In the genomic region with DNA sequence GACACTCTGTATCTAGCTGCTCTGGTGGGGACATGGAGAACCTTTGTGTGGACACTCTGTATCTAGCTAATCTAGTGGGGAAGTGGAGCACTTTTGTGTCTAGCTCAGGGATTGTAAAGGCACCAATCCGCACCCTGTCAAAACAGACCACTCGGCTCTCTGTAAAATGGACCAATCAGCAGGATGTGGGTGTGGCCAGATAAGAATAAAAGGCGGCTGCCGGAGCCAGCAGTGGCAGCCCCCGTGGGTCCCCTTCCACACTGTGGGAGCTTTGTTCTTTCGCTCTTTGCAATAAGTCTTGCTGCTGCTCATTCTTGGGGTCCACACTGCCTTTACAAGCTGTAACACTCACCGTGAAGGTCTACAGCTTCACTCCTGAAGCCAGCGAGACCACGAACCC, we compare ENCODE assay signal across 12 cellular contexts. TPM values are rescaled to one million over a fixed set of nuclear protein-coding genes. Genes with fewer than 3 reads are reported as not detected.
"Had no signal": no experiment of that assay in that cellular context is flagged by ENCODE, and none has a peak within 500 bp of the region (broad histone marks: within the 10 kb centered on the region; RNA-seq: fewer than 3 reads in every experiment).

No MANE protein-coding gene starts in this region.

RNA-seq across cellular contexts. Expression of gene GPX6, which starts 3.2 kb away (rescaled TPM):
- total RNA-seq: OCI-LY7, PC-3, PC-9, Peyer's patch, Right ventricle myocardium inferior, Right ventricle myocardium superior, RPMI7951, SJCRH30, SJSA1, SK-MEL-5, T-cell had no signal
- polyA plus RNA-seq: SK-N-SH had no signal

RNA-seq across cellular contexts. Expression of gene GPX5, which starts 13.3 kb away (rescaled TPM):
- total RNA-seq: PC-3, PC-9, Peyer's patch, Right ventricle myocardium inferior, Right ventricle myocardium superior, RPMI7951, SJCRH30, SJSA1, SK-MEL-5, T-cell had no signal
- polyA plus RNA-seq: SK-N-SH had no signal
